34 cellular contexts compared by ENCODE assay signal in genomic region chr7:100708395-100708794, GRCh38. TPM values are rescaled to one million over a fixed set of nuclear protein-coding genes. Genes with fewer than 3 reads are reported as not detected.
DNase-seq lines count a peak whose midpoint lies in the region; ATAC-seq and TF ChIP-seq lines count a peak whose summit lies in the region.
"Had no signal": no experiment of that assay in that cellular context is flagged by ENCODE, and none has a peak within 500 bp of the region (broad histone marks: within the 10 kb centered on the region; RNA-seq: fewer than 3 reads in every experiment).

No MANE protein-coding gene starts in this region.

- H3K36me3 ChIP-seq in CD4-positive, CD25-positive, alpha-beta regulatory T cell (ENCODE audit: control insufficient read depth, insufficient read depth, low read length), result no peaks in the 10 kb centered on the region
- peaks cover 6% of the 10 kb centered on the region for H3K36me3 ChIP-seq in H7 (replicated peaks; ENCODE audit: control insufficient read depth, insufficient read depth, low read length)
- no peaks in the 10 kb centered on the region for H3K36me3 ChIP-seq in right lobe of liver
- H3K36me3 ChIP-seq in A673 (ENCODE audit: insufficient read depth, low read length, poor library complexity, severe bottlenecking), result peaks cover 13% of the 10 kb centered on the region
- H3K36me3 ChIP-seq: colonic mucosa had no signal

- peak overlapping the region in 1 of 3 donors; percentile 38 for H3K27ac Mint-ChIP-seq in CD4-positive, CD25-positive, alpha-beta regulatory T cell
- H3K27ac Mint-ChIP-seq in activated T-helper 1 cell treated with anti-CD3 and anti-CD28 coated beads, Interleukin-12 subunit alpha, Interleukin-12 subunit beta, Interleukin-2, Interleukin-4 antibody, amounts not matched to agents 30 ng/mL and 10 ng/mL and 1 ng/mL, durations not matched to agents 14 hours and 24 hours and 36 hours, result no peak overlapping the region
- H3K27ac Mint-ChIP-seq: immature natural killer cell had no signal

- peaks cover 0 to 23% (median 6%) of the 10 kb centered on the region in 4 donors for H3K4me1 Mint-ChIP-seq in CD4-positive, CD25-positive, alpha-beta regulatory T cell
- H3K4me1 Mint-ChIP-seq in activated T-helper 1 cell treated with anti-CD3 and anti-CD28 coated beads, Interleukin-12 subunit alpha, Interleukin-12 subunit beta, Interleukin-2, Interleukin-4 antibody, amounts not matched to agents 30 ng/mL and 10 ng/mL and 1 ng/mL, durations not matched to agents 14 hours and 24 hours and 36 hours (ENCODE audit: low read depth), result peaks cover 7% of the 10 kb centered on the region

- DNase-seq in CD4-positive, CD25-positive, alpha-beta regulatory T cell, result no peak
- peak; percentile 4 for DNase-seq in H7
- DNase-seq in activated T-helper 1 cell treated with anti-CD3 and anti-CD28 coated beads, Interleukin-12 subunit alpha, Interleukin-12 subunit beta, Interleukin-2, Interleukin-4 antibody, amounts not matched to agents 30 ng/mL and 10 ng/mL and 1 ng/mL, durations not matched to agents 14 hours and 24 hours and 36 hours (ENCODE audit: low spot score), result no peak
- no peak for DNase-seq in right lobe of liver
- DNase-seq in cardiac septum (ENCODE audit: low spot score), result no peak
- DNase-seq in A673 (ENCODE audit: low spot score), result no peak
- DNase-seq in NOMO-1 treated with DMSO at 0.1 percent for 48 hours (lab: John Stamatoyannopoulos, UW; ENCODE audit: unreplicated experiment), result no peak
- no peak for DNase-seq in DMS79 treated with DMSO at 0.1 percent for 48 hours (lab: John Stamatoyannopoulos, UW)
- DNase-seq: activated naive CD4-positive, alpha-beta T cell; activated T-cell treated with anti-CD3 and anti-CD28 coated beads, Interleukin-2, amount 50 U/mL, for 1 hour; amygdala; colonic mucosa; DMS 273 treated with DMSO at 0.1 percent for 48 hours; effector CD8-positive, alpha-beta T cell; immature natural killer cell; left cardiac atrium; mammary epithelial cell; NCI-H1417; NCI-H2029 treated with DMSO at 0.1 percent for 48 hours; NCI-H526; SK-N-SH; small intestine; stimulated activated naive CD8-positive, alpha-beta T cell treated with anti-CD3 and anti-CD28 coated beads, Interleukin-15, Interleukin-2, amounts not matched to agents 100 U/mL and 50 U/mL, for 24 hours had no signal

- no peak overlapping the region for H3K27ac ChIP-seq in CD4-positive, CD25-positive, alpha-beta regulatory T cell (ENCODE audit: insufficient read depth, low read length, poor library complexity, severe bottlenecking)
- H3K27ac ChIP-seq in right lobe of liver (peak overlapping the region in 2 of 3 donors; percentile 16 to 42), A673 (ENCODE audit: low read depth, low read length, poor library complexity, severe bottlenecking) (no peak overlapping the region)
- H3K27ac ChIP-seq: colonic mucosa, epithelial cell of prostate, parathyroid adenoma had no signal

- no peaks in the 10 kb centered on the region for H3K9me3 Mint-ChIP-seq in CD4-positive, CD25-positive, alpha-beta regulatory T cell
- H3K9me3 Mint-ChIP-seq in activated T-helper 1 cell treated with anti-CD3 and anti-CD28 coated beads, Interleukin-12 subunit alpha, Interleukin-12 subunit beta, Interleukin-2, Interleukin-4 antibody, amounts not matched to agents 30 ng/mL and 10 ng/mL and 1 ng/mL, durations not matched to agents 14 hours and 24 hours and 36 hours, result no peaks in the 10 kb centered on the region
- H3K9me3 Mint-ChIP-seq: immature natural killer cell had no signal

- peak overlapping the region in 3 of 4 donors; percentile 39 to 68 (median 43) for H3K4me3 Mint-ChIP-seq in CD4-positive, CD25-positive, alpha-beta regulatory T cell
- peak overlapping the region; percentile 98 for H3K4me3 Mint-ChIP-seq in activated T-helper 1 cell treated with anti-CD3 and anti-CD28 coated beads, Interleukin-12 subunit alpha, Interleukin-12 subunit beta, Interleukin-2, Interleukin-4 antibody, amounts not matched to agents 30 ng/mL and 10 ng/mL and 1 ng/mL, durations not matched to agents 14 hours and 24 hours and 36 hours

- H3K36me3 Mint-ChIP-seq in CD4-positive, CD25-positive, alpha-beta regulatory T cell, result no peaks in the 10 kb centered on the region
- peaks cover 4% of the 10 kb centered on the region for H3K36me3 Mint-ChIP-seq in activated T-helper 1 cell treated with anti-CD3 and anti-CD28 coated beads, Interleukin-12 subunit alpha, Interleukin-12 subunit beta, Interleukin-2, Interleukin-4 antibody, amounts not matched to agents 30 ng/mL and 10 ng/mL and 1 ng/mL, durations not matched to agents 14 hours and 24 hours and 36 hours (ENCODE audit: low read depth)

- POLR2A ChIA-PET in A673 (lab: Charles Lee; ENCODE audit: low non-redundant PET), result interaction anchor here (0.7 kb wide), 1 partner anchor 1198 kb away, joined by 5 read pairs; no protein-coding TSS in a partner anchor

- peaks cover 5% of the 10 kb centered on the region for H3K27me3 Mint-ChIP-seq in CD4-positive, CD25-positive, alpha-beta regulatory T cell
- peaks cover under 1% of the 10 kb centered on the region for H3K27me3 Mint-ChIP-seq in activated T-helper 1 cell treated with anti-CD3 and anti-CD28 coated beads, Interleukin-12 subunit alpha, Interleukin-12 subunit beta, Interleukin-2, Interleukin-4 antibody, amounts not matched to agents 30 ng/mL and 10 ng/mL and 1 ng/mL, durations not matched to agents 14 hours and 24 hours and 36 hours (ENCODE audit: insufficient read depth)

- no peak for TF ChIP-seq CTCF in right lobe of liver (IDR thresholded peaks at IDR 0.05)
- TF ChIP-seq CTCF in A673 (conservative IDR thresholded peaks at IDR 0.05; ENCODE audit: low read depth, low read length), result no peak

- ATAC-seq in CD4-positive, CD25-positive, alpha-beta regulatory T cell (ENCODE audit: low read depth in 2 of 2), result no peak
- ATAC-seq in right lobe of liver, result no peak
- ATAC-seq: GM12878; left cardiac atrium; Right ventricle myocardium inferior; stimulated activated naive CD8-positive, alpha-beta T cell treated with anti-CD3 and anti-CD28 coated beads, Interleukin-15, Interleukin-2, amounts not matched to agents 100 U/mL and 50 U/mL, for 24 hours had no signal

- intact Hi-C loops in activated T-helper 1 cell treated with anti-CD3 and anti-CD28 coated beads, Interleukin-12 subunit alpha, Interleukin-12 subunit beta, Interleukin-2, Interleukin-4 antibody, amounts not matched to agents 30 ng/mL and 10 ng/mL and 1 ng/mL, durations not matched to agents 14 hours and 24 hours and 36 hours (cut with micrococcal nuclease), result loop anchor here (5.0 to 10.0 kb wide), 3 partner anchors 76 to 544 kb away; partner anchors contain the start of gene TRIM56
- intact Hi-C loops in right lobe of liver (cut with DNase I), result no loop called here
- intact Hi-C loops in cardiac septum (cut with DNase I), result loop anchor here (5.0 kb wide), 2 partner anchors 36 to 164 kb away; partner anchors contain the start of gene GNB2
- intact Hi-C loops in A673 (cut with micrococcal nuclease; ENCODE audit: unreplicated experiment), result no loop called here

- CTCF ChIA-PET in A673 (lab: Charles Lee), result interaction anchor here (0.5 to 0.6 kb wide), 2 partner anchors 12 to 116 kb away, joined by 3 to 8 read pairs; partner anchors contain the start of gene EPO

- no TSS peak for BruUV-seq in A673 (replicated peaks; lab: Mats Ljungman, UMichigan)

- no peak overlapping the region for H3K4me3 ChIP-seq in CD4-positive, CD25-positive, alpha-beta regulatory T cell (ENCODE audit: low read depth, low read length)
- H3K4me3 ChIP-seq in H7 (ENCODE audit: insufficient read depth, low read depth, low read length) (no peak overlapping the region), right lobe of liver (no peak overlapping the region), A673 (ENCODE audit: low read depth, low read length, poor library complexity, severe bottlenecking) (no peak overlapping the region)
- H3K4me3 ChIP-seq: colonic mucosa, GM12878 had no signal

- H3K27me3 ChIP-seq in CD4-positive, CD25-positive, alpha-beta regulatory T cell (ENCODE audit: control insufficient read depth, insufficient read depth, low read length), result no peaks in the 10 kb centered on the region
- H3K27me3 ChIP-seq in H7 (ENCODE audit: control insufficient read depth, insufficient read depth, low read length), result no peaks in the 10 kb centered on the region
- H3K27me3 ChIP-seq in right lobe of liver, result no peaks in the 10 kb centered on the region
- H3K27me3 ChIP-seq in A673 (replicated peaks; ENCODE audit: insufficient read depth, low read depth, low read length, poor library complexity), result no peaks in the 10 kb centered on the region
- H3K27me3 ChIP-seq: colonic mucosa had no signal

- H3K9me3 ChIP-seq in CD4-positive, CD25-positive, alpha-beta regulatory T cell (ENCODE audit: control insufficient read depth in 2 of 2, low read length in 2 of 2), result no peaks in the 10 kb centered on the region
- H3K9me3 ChIP-seq in right lobe of liver, result no peaks in the 10 kb centered on the region
- H3K9me3 ChIP-seq in A673 (ENCODE audit: low read depth, low read length, poor library complexity, severe bottlenecking), result no peaks in the 10 kb centered on the region
- H3K9me3 ChIP-seq: colonic mucosa, SK-N-SH had no signal

- 39% methylated on average over 6 of the region's 6 CpGs for WGBS in right lobe of liver (ENCODE audit: insufficient coverage, low coverage, low lambda C conversion rate, missing lambda C conversion rate)

- TF ChIP-seq POLR2A in right lobe of liver (IDR thresholded peaks at IDR 0.05), result no peak

- peaks cover 20% of the 10 kb centered on the region for H3K4me1 ChIP-seq in CD4-positive, CD25-positive, alpha-beta regulatory T cell (ENCODE audit: control insufficient read depth, insufficient read depth, low read length, poor library complexity, severe bottlenecking)
- H3K4me1 ChIP-seq in right lobe of liver (peaks cover 0 to 39% (median 12%) of the 10 kb centered on the region in 4 donors), A673 (ENCODE audit: insufficient read depth, low read length, poor library complexity, severe bottlenecking) (peaks cover 6% of the 10 kb centered on the region)

RNA-seq across cellular contexts. Expression of gene POP7, which starts 2.5 kb away (rescaled TPM):
- total RNA-seq in CD4-positive, CD25-positive, alpha-beta regulatory T cell, result 11.3 TPM
- 10 to 100 TPM; 57.2 to 63.0 (median 61.5) TPM for polyA plus RNA-seq in CD4-positive, CD25-positive, alpha-beta regulatory T cell
- 95.0 and 128 TPM in 2 replicates for total RNA-seq in H7 (2014; rRNA removed; shearing (Covaris generic))
- 82.7 and 84.4 TPM in 2 replicates for total RNA-seq in activated T-helper 1 cell treated with anti-CD3 and anti-CD28 coated beads, Interleukin-12 subunit alpha, Interleukin-12 subunit beta, Interleukin-2, Interleukin-4 antibody, amounts not matched to agents 30 ng/mL and 10 ng/mL and 1 ng/mL, durations not matched to agents 14 hours and 24 hours and 36 hours
- total RNA-seq in right lobe of liver (10 to 100 TPM; 13.0 to 52.2 (median 29.2) TPM), cardiac septum (25.1 TPM), A673 (2021) (68.8 and 72.6 TPM in 2 replicates)

RNA-seq across cellular contexts. Expression of gene EPO, which starts 11.9 kb away (rescaled TPM):
- total RNA-seq in CD4-positive, CD25-positive, alpha-beta regulatory T cell, result not detected
- polyA plus RNA-seq in CD4-positive, CD25-positive, alpha-beta regulatory T cell, result under 1 TPM in 1 of 4 donors, not detected in 3; 0.23 TPM
- total RNA-seq in H7 (2014; rRNA removed; shearing (Covaris generic)), result 0.15 TPM in 1 of 2 replicates, not detected in the other
- not detected in 2 replicates for total RNA-seq in activated T-helper 1 cell treated with anti-CD3 and anti-CD28 coated beads, Interleukin-12 subunit alpha, Interleukin-12 subunit beta, Interleukin-2, Interleukin-4 antibody, amounts not matched to agents 30 ng/mL and 10 ng/mL and 1 ng/mL, durations not matched to agents 14 hours and 24 hours and 36 hours
- total RNA-seq in right lobe of liver (10 to 100 TPM in 3 of 6 experiments, 1 to 10 TPM in 1, under 1 TPM in 2; 0.20 to 84.5 (median 12.7) TPM), cardiac septum (not detected), A673 (2021) (0.21 TPM in 1 of 2 replicates, not detected in the other)
- total RNA-seq: bronchial epithelial cell; colonic mucosa; glomerular endothelial cell; GM12878; left cardiac atrium; mammary epithelial cell; mucosa of gallbladder; Right ventricle myocardium inferior; T-helper 1 cell treated with Interleukin-12 subunit alpha and Interleukin-12 subunit beta and Interleukin-4 antibody, amounts not matched to agents 30 ng/mL and 1 ng/mL, for 36 hours; temporal lobe; urinary bladder had no signal
- polyA plus RNA-seq: immature natural killer cell, mammary epithelial cell, SK-N-SH, urinary bladder had no signal

RNA-seq across cellular contexts. Expression of gene GIGYF1, which starts 14.3 kb away (rescaled TPM):
- 82.4 TPM for total RNA-seq in CD4-positive, CD25-positive, alpha-beta regulatory T cell
- polyA plus RNA-seq in CD4-positive, CD25-positive, alpha-beta regulatory T cell, result under 1 TPM; 0.71 to 0.89 (median 0.73) TPM
- 48.2 and 66.4 TPM in 2 replicates for total RNA-seq in H7 (2014; rRNA removed; shearing (Covaris generic))
- 49.1 and 53.8 TPM in 2 replicates for total RNA-seq in activated T-helper 1 cell treated with anti-CD3 and anti-CD28 coated beads, Interleukin-12 subunit alpha, Interleukin-12 subunit beta, Interleukin-2, Interleukin-4 antibody, amounts not matched to agents 30 ng/mL and 10 ng/mL and 1 ng/mL, durations not matched to agents 14 hours and 24 hours and 36 hours
- 10 to 100 TPM in 4 of 6 experiments, 1 to 10 TPM in 2; 6.6 to 25.1 (median 15.5) TPM for total RNA-seq in right lobe of liver
- total RNA-seq in cardiac septum, result 23.9 TPM
- 47.4 and 51.9 TPM in 2 replicates for total RNA-seq in A673 (2021)

RNA-seq across cellular contexts. Expression of gene ZAN, which starts 25.0 kb away (rescaled TPM):
- total RNA-seq in CD4-positive, CD25-positive, alpha-beta regulatory T cell, result not detected
- not detected for polyA plus RNA-seq in CD4-positive, CD25-positive, alpha-beta regulatory T cell
- 0.03 TPM in 1 of 2 replicates, not detected in the other for total RNA-seq in H7 (2014; rRNA removed; shearing (Covaris generic))
- not detected in 2 replicates for total RNA-seq in activated T-helper 1 cell treated with anti-CD3 and anti-CD28 coated beads, Interleukin-12 subunit alpha, Interleukin-12 subunit beta, Interleukin-2, Interleukin-4 antibody, amounts not matched to agents 30 ng/mL and 10 ng/mL and 1 ng/mL, durations not matched to agents 14 hours and 24 hours and 36 hours
- under 1 TPM in 2 of 6 experiments, not detected in 4; 0.02 to 0.31 TPM for total RNA-seq in right lobe of liver
- total RNA-seq in cardiac septum, result not detected
- total RNA-seq in A673 (2021), result not detected in 2 replicates
- total RNA-seq: activated CD8-positive, alpha-beta memory T cell treated with anti-CD3 and anti-CD28 coated beads for 36 hours; bronchial epithelial cell; colonic mucosa; glomerular endothelial cell; GM12878; left cardiac atrium; mammary epithelial cell; mucosa of gallbladder; Right ventricle myocardium inferior; T-helper 1 cell treated with Interleukin-12 subunit alpha and Interleukin-12 subunit beta and Interleukin-4 antibody, amounts not matched to agents 30 ng/mL and 1 ng/mL, for 36 hours; temporal lobe; urinary bladder had no signal
- polyA plus RNA-seq: GM12878, immature natural killer cell, mammary epithelial cell, SK-N-SH, small intestine, urinary bladder had no signal

RNA-seq across cellular contexts. Expression of gene GNB2, which starts 34.9 kb away (rescaled TPM):
- total RNA-seq in CD4-positive, CD25-positive, alpha-beta regulatory T cell, result 160 TPM
- 10 to 100 TPM; 47.2 to 70.0 (median 66.8) TPM for polyA plus RNA-seq in CD4-positive, CD25-positive, alpha-beta regulatory T cell
- 108 and 122 TPM in 2 replicates for total RNA-seq in H7 (2014; rRNA removed; shearing (Covaris generic))
- 218 and 221 TPM in 2 replicates for total RNA-seq in activated T-helper 1 cell treated with anti-CD3 and anti-CD28 coated beads, Interleukin-12 subunit alpha, Interleukin-12 subunit beta, Interleukin-2, Interleukin-4 antibody, amounts not matched to agents 30 ng/mL and 10 ng/mL and 1 ng/mL, durations not matched to agents 14 hours and 24 hours and 36 hours
- 100 to 1,000 TPM in 3 of 6 experiments, 10 to 100 TPM in 3; 75.6 to 133 (median 106) TPM for total RNA-seq in right lobe of liver
- total RNA-seq in cardiac septum, result 123 TPM
- 225 and 243 TPM in 2 replicates for total RNA-seq in A673 (2021)

Comparison
In these comparisons a context has a peak if more than half of its experiments do, and no peak if none do; other contexts are left out.
1. H3K27ac ChIP-seq: peak in right lobe of liver (2 of 3); none in CD4-positive, CD25-positive, alpha-beta regulatory T cell (single experiment) and A673 (single experiment).
2. intact Hi-C loops: an anchor here in activated T-helper 1 cell treated with anti-CD3 and anti-CD28 coated beads, Interleukin-12 subunit alpha, Interleukin-12 subunit beta, Interleukin-2, Interleukin-4 antibody, amounts not matched to agents 30 ng/mL and 10 ng/mL and 1 ng/mL, durations not matched to agents 14 hours and 24 hours and 36 hours (5.0 to 10.0 kb wide) and cardiac septum (5.0 kb wide); none called in right lobe of liver and A673.